In the genomic region with DNA sequence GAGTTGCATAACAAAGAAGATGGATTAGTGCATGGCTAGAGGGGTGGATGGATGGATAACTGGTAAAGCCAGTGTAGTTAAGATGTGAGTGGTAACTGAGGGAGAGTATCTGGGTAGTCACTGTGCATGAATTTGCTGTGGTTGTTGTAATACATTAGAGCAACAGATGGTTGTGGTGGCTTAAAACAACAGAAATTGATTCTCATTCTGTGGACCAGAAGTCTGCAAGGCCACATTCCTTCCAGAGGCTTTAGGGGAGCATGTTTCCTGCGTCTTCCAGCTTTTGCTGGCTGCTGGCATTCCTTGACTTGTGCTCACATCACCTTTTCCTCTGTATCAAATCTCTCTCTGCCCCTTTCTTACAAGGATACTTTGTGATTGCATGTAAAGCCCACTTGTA, we compare ENCODE assay signal across 24 cellular contexts.
DNase-seq lines count a peak whose midpoint lies in the region; ATAC-seq, FAIRE-seq and TF ChIP-seq lines count a peak whose summit lies in the region.
"Had no signal": no experiment of that assay in that cellular context is flagged by ENCODE, and none has a peak within 500 bp of the region (broad histone marks: within the 10 kb centered on the region; RNA-seq: fewer than 3 reads in every experiment).

No MANE protein-coding gene starts in this region.

- H3K4me1 ChIP-seq in mesenchymal stem cell (ENCODE audit: control insufficient read depth, insufficient read depth, low read depth, low read length) (no peaks in the 10 kb centered on the region), pancreas (no peaks in the 10 kb centered on the region)
- H3K4me1 ChIP-seq: Caco-2, gastrocnemius medialis, vagina had no signal

- DNase-seq in AG08395 (ENCODE audit: low spot score): peak; percentile 41
- peak; percentile 11 for DNase-seq in HCEC 1CT
- peak; percentile 32 for DNase-seq in brain microvascular endothelial cell
- DNase-seq in mesenchymal stem cell: peak; percentile 1
- no peak for DNase-seq in activated naive CD4-positive, alpha-beta T cell treated with Interleukin-2 at 50 U/mL for 16 hours
- no peak for DNase-seq in GM10266 (ENCODE audit: extremely low spot score)
- no peak for DNase-seq in pancreas
- no peak for DNase-seq in NCI-H187 (lab: John Stamatoyannopoulos, UW)
- DNase-seq: activated effector memory CD4-positive, alpha-beta T cell treated with Interleukin-2 at 50 U/mL for 16 hours; activated T-cell treated with anti-CD3 and anti-CD28 coated beads for 4 hours; Caco-2; effector CD8-positive, alpha-beta T cell; gastrocnemius medialis; left colon; NCI-H1694; NCI-H2171; NCI-H524; SHP77 had no signal

- 68% methylated on average over 1 of the region's 1 CpG for WGBS in mesenchymal stem cell
- 40 to 63% methylated on average over 1 of the region's 1 CpG for WGBS in pancreas, 2 donors

- H3K4me2 ChIP-seq in mesenchymal stem cell (ENCODE audit: low read length, poor library complexity, severe bottlenecking): no peak overlapping the region
- H3K4me2 ChIP-seq: BLaER1 treated with 17β-estradiol and CSF1 and Interleukin-3, amounts not matched to agents 10 nM and 100 nM; hepatocyte had no signal

- H3K9me3 ChIP-seq in mesenchymal stem cell (ENCODE audit: control insufficient read depth, low read length): peaks cover 3% of the 10 kb centered on the region
- H3K9me3 ChIP-seq in pancreas: no peaks in the 10 kb centered on the region
- H3K9me3 ChIP-seq: Caco-2, gastrocnemius medialis, vagina had no signal

- H4K8ac ChIP-seq in mesenchymal stem cell (ENCODE audit: low read length): no peak overlapping the region

- H2BK15ac ChIP-seq in mesenchymal stem cell (ENCODE audit: low read depth, poor library complexity, severe bottlenecking): no peak overlapping the region

- FAIRE-seq in pancreas (lab: Jason Lieb, UNC): no peak
- FAIRE-seq: colon, GM12891 had no signal

- H2BK120ac ChIP-seq in mesenchymal stem cell (ENCODE audit: low read depth, low read length): no peak overlapping the region

- H3K23ac ChIP-seq in mesenchymal stem cell (ENCODE audit: low read length in 2 of 2): no peak overlapping the region

- no peak for ATAC-seq in pancreas
- ATAC-seq: gastrocnemius medialis, left colon had no signal

- no peak overlapping the region for H4K91ac ChIP-seq in mesenchymal stem cell (ENCODE audit: low read length)

- no peaks in the 10 kb centered on the region for H3K27me3 ChIP-seq in brain microvascular endothelial cell (replicated peaks)
- no peaks in the 10 kb centered on the region for H3K27me3 ChIP-seq in mesenchymal stem cell (ENCODE audit: control insufficient read depth in 1 of 2, insufficient read depth in 1 of 2, low read length in 2 of 2)
- H3K27me3 ChIP-seq in pancreas: no peaks in the 10 kb centered on the region
- H3K27me3 ChIP-seq: BLaER1 treated with 17β-estradiol and CSF1 and Interleukin-3, amounts not matched to agents 10 nM and 100 nM; gastrocnemius medialis; hepatocyte; vagina had no signal

- no peaks in the 10 kb centered on the region for H3K79me1 ChIP-seq in mesenchymal stem cell (replicated peaks; ENCODE audit: low read length, poor library complexity, severe bottlenecking)

- H3K18ac ChIP-seq in mesenchymal stem cell (ENCODE audit: low read depth in 1 of 2, low read length in 2 of 2): no peak overlapping the region

- no peak for TF ChIP-seq CTCF in brain microvascular endothelial cell (IDR thresholded peaks at IDR 0.05; ENCODE audit: low read depth, low read length, missing control alignments)
- no peak for TF ChIP-seq CTCF in GM10266 (IDR thresholded peaks at IDR 0.05; ENCODE audit: control insufficient read depth, insufficient read depth, low read depth, missing control alignments)
- TF ChIP-seq CTCF in pancreas (IDR thresholded peaks at IDR 0.05): no peak

- H3K14ac ChIP-seq in mesenchymal stem cell (ENCODE audit: low read length in 2 of 2): no peak overlapping the region

- no peak overlapping the region for H2BK5ac ChIP-seq in mesenchymal stem cell (ENCODE audit: low read depth, low read length, poor library complexity, severe bottlenecking)

- H2AFZ ChIP-seq in mesenchymal stem cell (ENCODE audit: low read depth, low read length): no peak overlapping the region
- H2AFZ ChIP-seq: hepatocyte had no signal

- no peak overlapping the region for H3K4ac ChIP-seq in mesenchymal stem cell (ENCODE audit: low read depth in 1 of 2, low read length in 2 of 2)

- no peak overlapping the region for H2AK5ac ChIP-seq in mesenchymal stem cell (ENCODE audit: low read length, severe bottlenecking)

- no peak overlapping the region for H3K9ac ChIP-seq in mesenchymal stem cell (ENCODE audit: low read length)
- H3K9ac ChIP-seq: BLaER1 treated with 17β-estradiol and CSF1 and Interleukin-3, amounts not matched to agents 10 nM and 100 nM had no signal

- H3K4me3 ChIP-seq in brain microvascular endothelial cell (ENCODE audit: low read depth, low read length) (no peak overlapping the region), mesenchymal stem cell (ENCODE audit: insufficient read depth in 1 of 2, low read depth in 1 of 2, low read length in 2 of 2) (no peak overlapping the region), pancreas (no peak overlapping the region)
- H3K4me3 ChIP-seq: BLaER1 treated with 17β-estradiol and CSF1 and Interleukin-3, amounts not matched to agents 10 nM and 100 nM; gastrocnemius medialis; hepatocyte; skin epidermis; vagina had no signal

- H2BK12ac ChIP-seq in mesenchymal stem cell (ENCODE audit: low read length in 2 of 2): no peak overlapping the region

- H3K27ac ChIP-seq in brain microvascular endothelial cell: no peak overlapping the region
- H3K27ac ChIP-seq in mesenchymal stem cell (ENCODE audit: low read length, poor library complexity, severe bottlenecking): no peak overlapping the region
- no peak overlapping the region for H3K27ac ChIP-seq in pancreas
- H3K27ac ChIP-seq: BLaER1 treated with 17β-estradiol and CSF1 and Interleukin-3, amounts not matched to agents 10 nM and 100 nM; gastrocnemius medialis; hepatocyte; vagina had no signal

- in situ Hi-C loops in brain microvascular endothelial cell (cut with HindIII; ENCODE audit: low pct_ligation_motif_present, low sequenced_read_pairs): no loop called here

- H3K36me3 ChIP-seq in brain microvascular endothelial cell (replicated peaks) (no peaks in the 10 kb centered on the region), mesenchymal stem cell (ENCODE audit: control insufficient read depth in 1 of 2, insufficient read depth in 2 of 2, low read depth in 1 of 2, low read length in 2 of 2) (no peaks in the 10 kb centered on the region), pancreas (no peaks in the 10 kb centered on the region)
- H3K36me3 ChIP-seq: BLaER1 treated with 17β-estradiol and CSF1 and Interleukin-3, amounts not matched to agents 10 nM and 100 nM; gastrocnemius medialis; vagina had no signal

- intact Hi-C loops in pancreas (cut with DNase I): no loop called here

Comparison
In these comparisons a context has a peak if more than half of its experiments do, and no peak if none do; other contexts are left out.
1. DNase-seq: peak in AG08395 (single experiment), HCEC 1CT (single experiment), brain microvascular endothelial cell (single experiment) and mesenchymal stem cell (single experiment); none in activated naive CD4-positive, alpha-beta T cell treated with Interleukin-2 at 50 U/mL for 16 hours (single experiment), GM10266 (single experiment), pancreas (0 of 6) and NCI-H187 (0 of 2).